In the genomic region with DNA sequence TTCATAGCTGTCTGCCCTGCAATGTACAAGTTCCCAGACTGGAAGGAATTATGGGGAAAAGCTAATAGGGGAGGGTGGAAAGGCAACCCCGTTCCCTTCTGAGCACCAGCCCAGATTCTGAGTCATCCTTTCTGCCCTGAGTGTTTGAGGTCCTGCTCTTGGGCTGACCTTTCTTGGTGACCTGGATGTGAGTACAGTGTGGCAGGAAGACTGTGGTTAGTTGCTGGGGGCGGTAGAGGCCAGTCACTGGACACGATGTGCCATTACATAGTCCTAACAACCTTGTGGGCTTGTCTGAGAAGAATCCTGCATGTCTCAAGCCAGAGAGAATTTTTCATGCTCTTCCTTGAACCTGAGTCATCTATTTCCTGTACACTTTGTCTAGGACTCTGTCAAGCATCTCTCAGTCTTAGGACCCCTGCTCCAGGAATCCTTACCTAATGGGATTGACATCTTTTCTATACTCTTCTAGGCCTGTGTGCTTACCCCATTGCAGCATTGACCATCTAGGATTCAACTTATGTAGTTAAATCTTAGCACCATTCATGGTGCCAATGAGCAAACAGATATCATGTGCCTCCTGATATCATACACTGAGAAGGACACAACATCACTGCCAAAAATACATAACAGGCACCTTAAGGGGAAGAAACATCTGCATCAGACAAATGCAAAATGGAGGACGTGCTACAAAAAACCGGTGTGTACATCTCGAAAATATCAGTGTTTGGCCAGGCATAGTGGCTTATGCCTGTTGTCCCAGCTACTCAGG, we compare ENCODE assay signal across 9 cellular contexts. TPM values are rescaled to one million over a fixed set of nuclear protein-coding genes. Genes with fewer than 3 reads are reported as not detected.
DNase-seq lines count a peak whose midpoint lies in the region; ATAC-seq and TF ChIP-seq lines count a peak whose summit lies in the region.
"Had no signal": no experiment of that assay in that cellular context is flagged by ENCODE, and none has a peak within 500 bp of the region (broad histone marks: within the 10 kb centered on the region; RNA-seq: fewer than 3 reads in every experiment).

No MANE protein-coding gene starts in this region.

- no peak overlapping the region for H2AK5ac ChIP-seq in H9 (ENCODE audit: insufficient read length, low read length)

- H2AFZ ChIP-seq in smooth muscle cell (ENCODE audit: low read depth): no peak overlapping the region
- no peak overlapping the region for H2AFZ ChIP-seq in H9 (ENCODE audit: low read length)

- H3K23me2 ChIP-seq in H9 (ENCODE audit: insufficient read length, low read depth, low read length, poor library complexity, severe bottlenecking): no peaks in the 10 kb centered on the region

- H4K91ac ChIP-seq in H9 (ENCODE audit: insufficient read length, low read depth, low read length): no peak overlapping the region

- no peak overlapping the region for H3K4me3 Mint-ChIP-seq in H9

- H3K4me1 ChIP-seq in smooth muscle cell (ENCODE audit: low read depth) (peaks cover 5% of the 10 kb centered on the region), H9 (ENCODE audit: insufficient read depth, low read length) (no peaks in the 10 kb centered on the region), esophagus muscularis mucosa (peaks cover 23 to 39% (median 29%) of the 10 kb centered on the region in 4 donors)

- H4K8ac ChIP-seq in H9 (replicated peaks; ENCODE audit: insufficient read length, low read depth, low read length): no peak overlapping the region

- WGBS in smooth muscle cell (ENCODE audit: low lambda C conversion rate): 52% methylated on average over 6 of the region's 6 CpGs
- no CpG with 5 or more reads among the region's 6 CpGs for WGBS in H9 (ENCODE audit: extremely low coverage, insufficient read length, low lambda C conversion rate)
- 61% methylated on average over 6 of the region's 6 CpGs for WGBS in esophagus muscularis mucosa

- H4K20me1 ChIP-seq in smooth muscle cell (ENCODE audit: low read depth) (no peaks in the 10 kb centered on the region), H9 (ENCODE audit: control insufficient read depth, insufficient read depth, insufficient read length) (no peaks in the 10 kb centered on the region)

- no peak overlapping the region for H3K4ac ChIP-seq in H9 (ENCODE audit: low read depth, low read length)

- peaks cover 10 to 14% of the 10 kb centered on the region in 2 experiments for H3K4me1 Mint-ChIP-seq in H9

- H3K79me1 ChIP-seq in H9 (ENCODE audit: insufficient read depth, low read depth, low read length, poor library complexity, severe bottlenecking): no peaks in the 10 kb centered on the region

- H3K36me3 Mint-ChIP-seq in H9 (ENCODE audit: insufficient read depth in 1 of 3, low read depth in 3 of 3): no peaks in the 10 kb centered on the region

- H3K4me3 ChIP-seq in smooth muscle cell: no peak overlapping the region
- H3K4me3 ChIP-seq in esophagus muscularis mucosa: no peak overlapping the region

- no peaks in the 10 kb centered on the region for H3K36me3 ChIP-seq in smooth muscle cell (ENCODE audit: low read depth)
- H3K36me3 ChIP-seq in esophagus muscularis mucosa: no peaks in the 10 kb centered on the region

- ATAC-seq in HG02763 (IDR thresholded peaks at IDR 0.05; ENCODE audit: unreplicated experiment): no peak
- ATAC-seq in HG03565 (IDR thresholded peaks at IDR 0.05; ENCODE audit: unreplicated experiment): no peak

- peaks cover 9% of the 10 kb centered on the region for H3F3A ChIP-seq in smooth muscle cell (ENCODE audit: low read depth)

- H3K27me3 ChIP-seq in smooth muscle cell (ENCODE audit: low read depth): no peaks in the 10 kb centered on the region
- no peaks in the 10 kb centered on the region for H3K27me3 ChIP-seq in H9 (ENCODE audit: insufficient read depth, low read length)
- H3K27me3 ChIP-seq in esophagus muscularis mucosa: peaks cover 0 to 24% (median 0%) of the 10 kb centered on the region in 4 donors

- peak overlapping the region; percentile 73 for H3K27ac ChIP-seq in smooth muscle cell (ENCODE audit: low read depth)
- H3K27ac ChIP-seq in H9 (ENCODE audit: insufficient read length, low read depth, low read length): no peak overlapping the region
- H3K27ac ChIP-seq in esophagus muscularis mucosa (replicated peaks in 1 of 4): peak overlapping the region in 2 of 4 donors; percentile 13 to 35

- H3K14ac ChIP-seq in H9 (ENCODE audit: insufficient read depth, low read length): no peak overlapping the region

- no peak overlapping the region for H3K9ac ChIP-seq in smooth muscle cell (ENCODE audit: low read depth)
- no peak overlapping the region for H3K9ac ChIP-seq in H9 (ENCODE audit: extremely low read depth, insufficient read length, low read length)

- H3K56ac ChIP-seq in H9 (ENCODE audit: insufficient read length, low read depth, low read length): no peak overlapping the region

- no peak overlapping the region for H3K18ac ChIP-seq in H9 (ENCODE audit: insufficient read length, low read depth, low read length)

- no peak overlapping the region for H3K27ac Mint-ChIP-seq in H9

- no peak for TF ChIP-seq EP300 in esophagus muscularis mucosa (IDR thresholded peaks at IDR 0.05)

- H2BK12ac ChIP-seq in H9 (ENCODE audit: insufficient read length, low read depth, low read length): no peak overlapping the region

- no peak overlapping the region for H2BK20ac ChIP-seq in H9 (ENCODE audit: low read depth, low read length, poor library complexity, severe bottlenecking)

- H3K27me3 Mint-ChIP-seq in H9 (ENCODE audit: low read depth): peaks cover 7% of the 10 kb centered on the region

- no peak overlapping the region for H2BK15ac ChIP-seq in H9 (ENCODE audit: low read depth, low read length)

- intact Hi-C loops in esophagus muscularis mucosa (cut with DNase I): loop anchor here (2.0 kb wide), 1 partner anchor 151 kb away; no protein-coding TSS in a partner anchor

- H2BK5ac ChIP-seq in H9 (ENCODE audit: insufficient read length, low read length): no peak overlapping the region

- no peak for TF ChIP-seq CTCF in smooth muscle cell (IDR thresholded peaks at IDR 0.05; ENCODE audit: borderline replicate concordance, insufficient read depth, poor library complexity, severe bottlenecking)
- TF ChIP-seq CTCF in H9 (conservative IDR thresholded peaks at IDR 0.05): no peak
- no peak for TF ChIP-seq CTCF in esophagus muscularis mucosa (IDR thresholded peaks at IDR 0.05)

- no peak overlapping the region for H2BK120ac ChIP-seq in H9 (ENCODE audit: low read depth, low read length, poor library complexity, severe bottlenecking)

- H3K9me3 ChIP-seq in smooth muscle cell (replicated peaks; ENCODE audit: low read depth) (no peaks in the 10 kb centered on the region), H9 (ENCODE audit: control insufficient read depth, low read depth, low read length) (no peaks in the 10 kb centered on the region), esophagus muscularis mucosa (no peaks in the 10 kb centered on the region)

- DNase-seq in HK-2 (ENCODE audit: unreplicated experiment) (peak; percentile 91), T1000 (lab: John Stamatoyannopoulos, UW) (peak; percentile 75), foreskin melanocyte (peak; percentile 57), smooth muscle cell (lab: John Stamatoyannopoulos, UW; ENCODE audit: unreplicated experiment) (no peak), H9 (no peak), esophagus muscularis mucosa (ENCODE audit: extremely low spot score) (no peak)
- DNase-seq: NCI-H1436 treated with DMSO at 0.1 percent for 48 hours had no signal

- no peak overlapping the region for H3K23ac ChIP-seq in H9 (ENCODE audit: insufficient read length, low read depth, low read length)

- H3K79me2 ChIP-seq in smooth muscle cell (ENCODE audit: low read depth) (no peaks in the 10 kb centered on the region), H9 (ENCODE audit: insufficient read depth, low read length) (no peaks in the 10 kb centered on the region)

- H3K4me2 ChIP-seq in smooth muscle cell: no peak overlapping the region
- no peak overlapping the region for H3K4me2 ChIP-seq in H9 (ENCODE audit: insufficient read depth, insufficient read length, low read length)

- H3K9me3 Mint-ChIP-seq in H9: peaks cover 0 to 3% of the 10 kb centered on the region in 2 experiments; a peak in 2 of 5 replicates

- H4K5ac ChIP-seq in H9 (ENCODE audit: insufficient read length, low read depth, low read length): no peak overlapping the region

- TF ChIP-seq POLR2A in esophagus muscularis mucosa (IDR thresholded peaks at IDR 0.05; ENCODE audit: low read depth): no peak

- H3T11ph ChIP-seq in H9 (ENCODE audit: low read length): no peak overlapping the region

RNA-seq across cellular contexts. Expression of a gene that starts 8.1 kb away (rescaled TPM):
- total RNA-seq in smooth muscle cell: 9.4 and 10.2 TPM in 2 replicates
- polyA plus RNA-seq in smooth muscle cell: 18.7 and 23.9 TPM in 2 replicates
- total RNA-seq in H9 (2021): 1.9 and 2.5 TPM in 2 replicates
- 10 to 100 TPM in 3 of 4 donors, 1 to 10 TPM in 1; 3.7 to 37.9 (median 22.6) TPM for total RNA-seq in esophagus muscularis mucosa

RNA-seq across cellular contexts. Expression of a gene that starts 12.8 kb away (rescaled TPM):
- total RNA-seq in smooth muscle cell (0.40 and 1.2 TPM in 2 replicates), H9 (2021) (5.3 and 7.7 TPM in 2 replicates), esophagus muscularis mucosa (10 to 100 TPM; 23.7 to 36.0 (median 30.0) TPM)
- polyA plus RNA-seq in smooth muscle cell: 1.3 and 2.4 TPM in 2 replicates

RNA-seq across cellular contexts. Expression of a gene that starts 34.3 kb away (rescaled TPM):
- total RNA-seq in smooth muscle cell (12.9 and 28.9 TPM in 2 replicates), H9 (2021) (106 and 107 TPM in 2 replicates), esophagus muscularis mucosa (100 to 1,000 TPM in 1 of 4 donors, 10 to 100 TPM in 3; 27.8 to 101 (median 42.3) TPM)
- polyA plus RNA-seq in smooth muscle cell: 137 and 148 TPM in 2 replicates

RNA-seq across cellular contexts. Expression of a gene that starts 34.5 kb away (rescaled TPM):
- total RNA-seq in smooth muscle cell: 212 and 236 TPM in 2 replicates
- 574 and 669 TPM in 2 replicates for polyA plus RNA-seq in smooth muscle cell
- total RNA-seq in H9 (2021): 1,885 and 1,988 TPM in 2 replicates
- total RNA-seq in esophagus muscularis mucosa: 100 to 1,000 TPM; 256 to 473 (median 358) TPM

RNA-seq across cellular contexts. Expression of a gene that starts 34.6 kb away (rescaled TPM):
- total RNA-seq in smooth muscle cell: 17.3 and 19.4 TPM in 2 replicates
- 80.4 and 103 TPM in 2 replicates for polyA plus RNA-seq in smooth muscle cell
- 70.7 and 73.0 TPM in 2 replicates for total RNA-seq in H9 (2021)
- total RNA-seq in esophagus muscularis mucosa: 10 to 100 TPM; 26.1 to 34.0 (median 29.3) TPM

Comparison
In these comparisons a context has a peak if more than half of its experiments do, and no peak if none do; other contexts are left out.
1. DNase-seq: peak in HK-2 (single experiment), T1000 (single experiment) and foreskin melanocyte (single experiment); none in smooth muscle cell (single experiment), H9 (single experiment) and esophagus muscularis mucosa (single experiment).